ENCODE assay signal across 19 cellular contexts in the genomic region with DNA sequence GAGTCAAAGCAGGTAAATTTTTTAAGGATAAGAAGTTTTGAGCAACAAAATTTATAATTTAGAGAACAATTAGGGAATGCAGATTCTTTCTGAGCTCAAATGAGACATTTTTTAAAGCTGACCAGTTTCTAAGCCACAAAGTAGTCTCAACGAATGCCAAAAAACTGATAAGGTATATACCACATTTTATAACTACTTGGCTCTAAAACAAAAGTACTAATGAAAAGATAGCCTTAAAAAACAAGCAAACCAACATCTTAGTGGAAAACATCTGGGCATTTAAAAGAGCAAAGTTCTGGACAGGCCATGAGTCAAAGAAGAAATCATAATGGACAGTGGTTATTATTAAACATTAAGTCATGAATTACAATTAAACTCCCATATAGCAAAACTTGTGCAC. TPM values are rescaled to one million over a fixed set of nuclear protein-coding genes. Genes with fewer than 3 reads are reported as not detected.
DNase-seq lines count a peak whose midpoint lies in the region; ATAC-seq and TF ChIP-seq lines count a peak whose summit lies in the region.
"Had no signal": no experiment of that assay in that cellular context is flagged by ENCODE, and none has a peak within 500 bp of the region (broad histone marks: within the 10 kb centered on the region; RNA-seq: fewer than 3 reads in every experiment).

No MANE protein-coding gene starts in this region.

- ATAC-seq in HG02610 (IDR thresholded peaks at IDR 0.05; ENCODE audit: unreplicated experiment) (no peak), HG02884 (IDR thresholded peaks at IDR 0.05; ENCODE audit: unreplicated experiment) (no peak)
- ATAC-seq: A549, GM12878, HCT116, HepG2 had no signal

- no peaks in the 10 kb centered on the region for H3K27me3 ChIP-seq in PC-9 (ENCODE audit: insufficient read depth, low read depth)
- no peaks in the 10 kb centered on the region for H3K27me3 ChIP-seq in Peyer's patch
- H3K27me3 ChIP-seq: BLaER1 had no signal

- no TSS peak for BruUV-seq in PC-9 (replicated peaks; lab: Mats Ljungman, UMichigan)

- H3K9me2 ChIP-seq in PC-9 (ENCODE audit: insufficient read depth): no peaks in the 10 kb centered on the region; the same call in 1 of the 2 replicates

- POLR2A ChIA-PET in PC-9 (lab: Charles Lee; ENCODE audit: unreplicated experiment): no interaction called here

- H3F3A ChIP-seq in PC-9 (ENCODE audit: insufficient read depth, low read depth): no peaks in the 10 kb centered on the region

- H2AFZ ChIP-seq in PC-9: peak overlapping the region; percentile 42; the same call in 1 of the 2 replicates

- CTCF ChIA-PET in PC-9 (lab: Charles Lee): no interaction called here

- H3K4me1 ChIP-seq in PC-9 (replicated peaks; ENCODE audit: insufficient read depth) (no peaks in the 10 kb centered on the region), Peyer's patch (no peaks in the 10 kb centered on the region)
- H3K4me1 ChIP-seq: A549, BLaER1 had no signal

- H3K79me2 ChIP-seq in PC-9 (ENCODE audit: low read depth): no peaks in the 10 kb centered on the region

- H3K27ac ChIP-seq in PC-9: no peak overlapping the region
- no peak overlapping the region for H3K27ac ChIP-seq in Peyer's patch
- H3K27ac ChIP-seq: A549, BLaER1, KMS-11 had no signal

- in situ Hi-C loops in astrocyte of the spinal cord (cut with HindIII; ENCODE audit: low sequenced_read_pairs): no loop called here

- TF ChIP-seq CTCF in PC-9 (conservative IDR thresholded peaks at IDR 0.05): no peak
- no peak for TF ChIP-seq CTCF in astrocyte of the spinal cord (IDR thresholded peaks at IDR 0.05; ENCODE audit: low read depth, low read length)
- TF ChIP-seq CTCF in fibroblast of pulmonary artery (IDR thresholded peaks at IDR 0.05; ENCODE audit: low read length, missing control alignments): no peak
- no peak for TF ChIP-seq CTCF in Peyer's patch (IDR thresholded peaks at IDR 0.05)

- H3K9me3 ChIP-seq in PC-9 (ENCODE audit: insufficient read depth, low read depth): no peaks in the 10 kb centered on the region
- no peaks in the 10 kb centered on the region for H3K9me3 ChIP-seq in Peyer's patch
- H3K9me3 ChIP-seq: A549, BLaER1 had no signal

- no peak overlapping the region for H3K4me3 ChIP-seq in PC-9
- H3K4me3 ChIP-seq in astrocyte of the spinal cord (ENCODE audit: low read depth, low read length): no peak overlapping the region
- H3K4me3 ChIP-seq in fibroblast of pulmonary artery (replicated peaks; ENCODE audit: low read depth, low read length): no peak overlapping the region
- H3K4me3 ChIP-seq in Peyer's patch: no peak overlapping the region
- H3K4me3 ChIP-seq: A549, BLaER1, GM12878 had no signal

- DNase-seq in PC-9: no peak
- DNase-seq in astrocyte of the spinal cord (ENCODE audit: low read depth, low spot score): peak; percentile 4
- peak; percentile 35 for DNase-seq in fibroblast of pulmonary artery (ENCODE audit: low read depth)
- no peak for DNase-seq in HuH-7.5 (ENCODE audit: low spot score)
- no peak for DNase-seq in Peyer's patch
- DNase-seq: CD4-positive, alpha-beta memory T cell; DMS79 treated with DMSO at 0.1 percent for 48 hours; GF-D8; GOT3; H7; HFFc6 had no signal

- no peak for TF ChIP-seq POLR2A in Peyer's patch (IDR thresholded peaks at IDR 0.05)

- H3K4me2 ChIP-seq in PC-9: no peak overlapping the region
- H3K4me2 ChIP-seq: A549, BLaER1, KMS-11 had no signal

- intact Hi-C loops in PC-9 (cut with micrococcal nuclease; ENCODE audit: unreplicated experiment): no loop called here

- no peaks in the 10 kb centered on the region for H4K20me1 ChIP-seq in PC-9 (ENCODE audit: insufficient read depth)
- H4K20me1 ChIP-seq: BLaER1 had no signal

- H3K36me3 ChIP-seq in PC-9 (ENCODE audit: low read depth) (no peaks in the 10 kb centered on the region), Peyer's patch (no peaks in the 10 kb centered on the region)
- H3K36me3 ChIP-seq: BLaER1 had no signal

RNA-seq across cellular contexts. Expression of gene RNF146, which starts 23.2 kb away (rescaled TPM):
- total RNA-seq in PC-9 (2021) (26.0 and 28.6 TPM in 2 replicates), Peyer's patch (10 to 100 TPM; 21.5 to 87.5 (median 37.7) TPM)

Comparison
In these comparisons a context has a peak if more than half of its experiments do, and no peak if none do; other contexts are left out.
1. DNase-seq: peak in astrocyte of the spinal cord (single experiment) and fibroblast of pulmonary artery (single experiment); none in PC-9 (0 of 2), HuH-7.5 (single experiment) and Peyer's patch (0 of 3).